ENCODE assay signal across 8 cellular contexts in the genomic region with DNA sequence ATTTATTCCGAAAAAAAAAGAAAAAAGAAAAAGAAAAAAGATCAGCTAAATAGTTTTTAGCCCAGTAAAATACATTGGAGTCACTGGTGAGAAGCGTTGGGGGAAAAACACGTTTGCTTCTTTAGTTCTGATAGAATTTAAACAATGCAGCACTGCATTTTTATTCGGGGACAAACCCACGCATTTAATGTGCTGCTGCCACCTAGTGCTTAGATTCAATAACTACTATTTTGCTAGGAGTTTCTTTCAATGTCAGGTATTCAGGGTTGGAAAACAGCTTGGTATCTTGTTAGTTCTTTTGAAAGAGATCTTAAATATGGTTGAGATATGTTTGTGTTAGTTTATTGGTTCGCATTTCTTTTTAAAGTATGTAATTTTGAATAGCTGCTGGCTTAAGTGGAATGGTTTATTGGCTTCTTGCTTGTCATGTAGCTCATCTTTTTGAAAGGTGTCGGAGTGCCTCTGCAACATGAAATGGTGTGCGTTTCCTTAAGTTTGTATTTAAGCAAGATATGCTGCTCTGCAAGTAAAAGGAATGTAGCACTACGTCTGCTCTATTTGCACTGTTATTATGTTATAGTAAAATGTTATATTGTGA. TPM values are rescaled to one million over a fixed set of nuclear protein-coding genes. Genes with fewer than 3 reads are reported as not detected.
A peak's percentile ranks its signal among the peaks of the same experiment; 100 is the strongest.
DNase-seq lines count a peak whose midpoint lies in the region; ATAC-seq and TF ChIP-seq lines count a peak whose summit lies in the region.

No MANE protein-coding gene starts in this region.

- no peak overlapping the region for H3K4me3 Mint-ChIP-seq in activated T-cell treated with anti-CD3 and anti-CD28 coated beads, Interleukin-2, amount 50 U/mL, for 24 hours

- H4K12ac ChIP-seq in trophoblast cell (ENCODE audit: low read depth, low read length) = no peak overlapping the region

- WGBS in trophoblast cell (ENCODE audit: extremely low coverage, insufficient coverage, insufficient read length) = no CpG with 5 or more reads among the region's 9 CpGs

- no peak overlapping the region for H2BK5ac ChIP-seq in trophoblast cell (ENCODE audit: low read depth, low read length, poor library complexity)

- no peaks in the 10 kb centered on the region for H3K79me2 ChIP-seq in trophoblast cell (ENCODE audit: control insufficient read depth, insufficient read depth, low read length, poor library complexity)

- no peak overlapping the region for H3K27ac ChIP-seq in trophoblast cell (ENCODE audit: low read depth, low read length)

- H4K8ac ChIP-seq in trophoblast cell (ENCODE audit: low read depth, low read length) = no peak overlapping the region

- H2BK12ac ChIP-seq in trophoblast cell (ENCODE audit: low read length) = no peak overlapping the region

- no peak for ATAC-seq in GM18861 (IDR thresholded peaks at IDR 0.05; ENCODE audit: unreplicated experiment)

- H3K27me3 ChIP-seq in HAP-1 (ENCODE audit: low read depth) (no peaks in the 10 kb centered on the region), trophoblast cell (ENCODE audit: insufficient read depth, low read length) (no peaks in the 10 kb centered on the region)

- no peaks in the 10 kb centered on the region for H3K4me1 Mint-ChIP-seq in activated T-cell treated with anti-CD3 and anti-CD28 coated beads, Interleukin-2, amount 50 U/mL, for 24 hours (ENCODE audit: low read depth)

- no peak overlapping the region for H3K9ac ChIP-seq in trophoblast cell (ENCODE audit: low read length)

- H4K91ac ChIP-seq in trophoblast cell (ENCODE audit: low read depth, low read length) = no peak overlapping the region

- no peak overlapping the region for H3K18ac ChIP-seq in trophoblast cell (ENCODE audit: low read length)

- H3K36me3 Mint-ChIP-seq in activated T-cell treated with anti-CD3 and anti-CD28 coated beads, Interleukin-2, amount 50 U/mL, for 24 hours (ENCODE audit: low read depth) = no peaks in the 10 kb centered on the region

- in situ Hi-C loops in HAP-1 (cut with MboI; ENCODE audit: low sequenced_read_pairs) = loop anchor here (25.0 kb wide), 1 partner anchor 450 kb away; a partner anchor contains a TSS

- H3K4me3 ChIP-seq in HAP-1 = no peak overlapping the region
- no peak overlapping the region for H3K4me3 ChIP-seq in WI38 (ENCODE audit: low read depth, low read length)
- no peak overlapping the region for H3K4me3 ChIP-seq in trophoblast cell (ENCODE audit: low read depth, low read length)

- H3K9me3 ChIP-seq in HAP-1 (no peaks in the 10 kb centered on the region), trophoblast cell (ENCODE audit: insufficient read depth, low read depth, low read length) (no peaks in the 10 kb centered on the region)

- H3K4me1 ChIP-seq in HAP-1 = peaks cover 1% of the 10 kb centered on the region; the same call in 1 of the 2 replicates
- H3K4me1 ChIP-seq in trophoblast cell (ENCODE audit: control insufficient read depth in 1 of 2, insufficient read depth in 2 of 2, low read length in 2 of 2) = no peaks in the 10 kb centered on the region

- no peaks in the 10 kb centered on the region for H3K79me1 ChIP-seq in trophoblast cell (ENCODE audit: low read length)

- peak; percentile 5 for DNase-seq in activated T-cell treated with anti-CD3 and anti-CD28 coated beads for 4 hours
- DNase-seq in activated T-cell treated with anti-CD3 and anti-CD28 coated beads, Interleukin-2, amount 50 U/mL, for 24 hours = no peak
- DNase-seq in HAP-1 (ENCODE audit: low spot score in 2 of 2) = peak; percentile 34 to 64
- peak; percentile 54 to 55 for DNase-seq in NCI-H2081 (lab: John Stamatoyannopoulos, UW)
- peak; percentile 29 for DNase-seq in fibroblast of the conjunctiva (ENCODE audit: low read depth)
- DNase-seq in trophoblast cell = peak; percentile 4 to 62

- H3K36me3 ChIP-seq in HAP-1 (replicated peaks) (no peaks in the 10 kb centered on the region), trophoblast cell (ENCODE audit: control insufficient read depth in 1 of 2, insufficient read depth in 2 of 2, low read length in 2 of 2) (no peaks in the 10 kb centered on the region)

- no peak overlapping the region for H2AK5ac ChIP-seq in trophoblast cell (ENCODE audit: low read length)

- no peaks in the 10 kb centered on the region for H3K9me3 Mint-ChIP-seq in activated T-cell treated with anti-CD3 and anti-CD28 coated beads, Interleukin-2, amount 50 U/mL, for 24 hours

- peaks cover 4% of the 10 kb centered on the region for H3K27me3 Mint-ChIP-seq in activated T-cell treated with anti-CD3 and anti-CD28 coated beads, Interleukin-2, amount 50 U/mL, for 24 hours

- peak; percentile 53; the same call in 1 of the 2 replicates for TF ChIP-seq CTCF in WI38 (IDR thresholded peaks at IDR 0.05; ENCODE audit: low read depth, low read length)

- H2BK120ac ChIP-seq in trophoblast cell (ENCODE audit: insufficient read depth, low read length, poor library complexity) = no peak overlapping the region

- no peak overlapping the region for H3K4me2 ChIP-seq in trophoblast cell (ENCODE audit: low read length)

- no peak overlapping the region for H3K14ac ChIP-seq in trophoblast cell (ENCODE audit: low read length)

- H2AFZ ChIP-seq in trophoblast cell (ENCODE audit: insufficient read depth, low read length, poor library complexity) = no peak overlapping the region

- H3K4ac ChIP-seq in trophoblast cell (ENCODE audit: low read depth, low read length) = no peak overlapping the region

- no peak overlapping the region for H3K27ac Mint-ChIP-seq in activated T-cell treated with anti-CD3 and anti-CD28 coated beads, Interleukin-2, amount 50 U/mL, for 24 hours

- no peak overlapping the region for H3K23ac ChIP-seq in trophoblast cell (ENCODE audit: low read length)

RNA-seq across cellular contexts. Expression of a gene that starts 41.9 kb away (rescaled TPM):
- polyA plus RNA-seq in trophoblast cell (2013) = 10.7 and 11.0 TPM in 2 replicates
